Comparison of ENCODE assay signal across 8 cellular contexts in the genomic region with DNA sequence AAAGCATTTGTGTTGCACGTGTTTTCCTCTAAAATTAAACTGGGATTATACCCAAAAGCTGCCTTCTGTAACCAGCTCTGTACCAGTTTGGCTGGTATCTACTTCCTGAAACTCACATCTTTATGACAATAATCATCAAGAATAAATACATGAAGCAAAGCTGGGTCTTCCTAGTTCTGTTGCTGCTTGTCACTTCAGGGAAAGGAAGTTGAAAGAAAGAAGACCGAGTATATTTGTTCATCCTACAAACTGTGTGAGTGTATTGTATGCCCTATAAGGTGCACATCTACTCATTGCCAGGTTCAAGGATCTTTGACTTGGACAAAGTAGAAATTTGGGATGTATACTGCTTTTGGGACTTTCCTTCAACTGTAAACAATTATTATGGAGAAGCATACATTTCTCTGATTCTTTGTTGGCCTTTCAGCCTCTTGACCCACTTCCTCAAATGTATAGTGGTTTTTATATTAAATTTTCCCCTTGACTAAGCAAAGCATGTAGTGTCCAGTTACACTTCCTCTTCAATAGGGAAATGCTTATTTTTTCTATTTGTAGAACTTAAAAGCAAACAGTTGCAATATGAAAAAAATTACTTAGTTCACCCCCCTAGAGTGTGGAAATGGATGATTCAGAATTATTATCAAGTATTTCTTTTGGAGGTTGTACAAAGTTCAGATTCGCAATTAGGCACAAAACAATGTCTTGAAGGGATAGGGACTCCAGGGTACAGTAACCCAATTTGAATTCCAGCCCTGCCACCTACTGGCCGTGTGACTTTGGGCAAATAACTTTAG. TPM values are rescaled to one million over a fixed set of nuclear protein-coding genes. Genes with fewer than 3 reads are reported as not detected.
DNase-seq lines count a peak whose midpoint lies in the region; ATAC-seq, FAIRE-seq and TF ChIP-seq lines count a peak whose summit lies in the region.

No MANE protein-coding gene starts in this region.

- no peak overlapping the region for H3K27ac Mint-ChIP-seq in HFFc6
- H3K27ac Mint-ChIP-seq in activated T-helper 2 cell treated with anti-CD3 and anti-CD28 coated beads, Interferon-gamma antibody, Interleukin-2, Interleukin-4, amounts not matched to agents 10 μg/mL and 5 μg/mL and 100 μg/mL, durations not matched to agents 14 hours and 24 hours and 36 hours, result no peak overlapping the region

- whole genome bisulfite sequencing in gastroesophageal sphincter (ENCODE audit: low coverage in 1 of 2), 2 donors, result 34 to 56% methylated on average over 4 of the region's 4 CpGs

- H3K27me3 ChIP-seq in NT2/D1 (ENCODE audit: insufficient read depth, insufficient read length) (no peaks in the 10 kb centered on the region), gastroesophageal sphincter (peaks cover 4% of the 10 kb centered on the region)

- peaks cover 9% of the 10 kb centered on the region for H3K9me3 Mint-ChIP-seq in HFFc6
- H3K9me3 Mint-ChIP-seq in activated T-helper 2 cell treated with anti-CD3 and anti-CD28 coated beads, Interferon-gamma antibody, Interleukin-2, Interleukin-4, amounts not matched to agents 10 μg/mL and 5 μg/mL and 100 μg/mL, durations not matched to agents 14 hours and 24 hours and 36 hours, result peaks cover 4% of the 10 kb centered on the region

- DNase-seq in D721Med (ENCODE audit: insufficient read length, low spot score) (no peak), HFFc6 (peak; percentile 16), NT2/D1 (ENCODE audit: low read depth, low spot score) (peak; percentile 49), sciatic nerve (ENCODE audit: low spot score) (peak; percentile 76), OCI-M2 (lab: John Stamatoyannopoulos, UW; ENCODE audit: unreplicated experiment) (no peak)
- DNase-seq in activated T-helper 2 cell treated with anti-CD3 and anti-CD28 coated beads, Interferon-gamma antibody, Interleukin-2, Interleukin-4, amounts not matched to agents 10 μg/mL and 5 μg/mL and 100 μg/mL, durations not matched to agents 14 hours and 24 hours and 36 hours (ENCODE audit: low spot score), result peak; percentile 29

- H3K9ac ChIP-seq in NT2/D1 (ENCODE audit: insufficient read length, low read depth), result no peak overlapping the region

- no peak for FAIRE-seq in D721Med (lab: Jason Lieb, UNC)

- no peak overlapping the region for H3K4me3 ChIP-seq in NT2/D1 (ENCODE audit: insufficient read length, low read depth)
- no peak overlapping the region for H3K4me3 ChIP-seq in gastroesophageal sphincter

- H3K4me1 Mint-ChIP-seq in HFFc6 (ENCODE audit: low read depth), result peaks cover 24% of the 10 kb centered on the region
- peaks cover 9% of the 10 kb centered on the region for H3K4me1 Mint-ChIP-seq in activated T-helper 2 cell treated with anti-CD3 and anti-CD28 coated beads, Interferon-gamma antibody, Interleukin-2, Interleukin-4, amounts not matched to agents 10 μg/mL and 5 μg/mL and 100 μg/mL, durations not matched to agents 14 hours and 24 hours and 36 hours (ENCODE audit: low read depth)

- H3K9me3 ChIP-seq in NT2/D1 (ENCODE audit: insufficient read depth, low read length) (peaks cover 16% of the 10 kb centered on the region), gastroesophageal sphincter (peaks cover 0 to 9% (median 0%) of the 10 kb centered on the region in 3 donors)

- H3K36me3 Mint-ChIP-seq in HFFc6 (ENCODE audit: low read depth), result no peaks in the 10 kb centered on the region
- H3K36me3 Mint-ChIP-seq in activated T-helper 2 cell treated with anti-CD3 and anti-CD28 coated beads, Interferon-gamma antibody, Interleukin-2, Interleukin-4, amounts not matched to agents 10 μg/mL and 5 μg/mL and 100 μg/mL, durations not matched to agents 14 hours and 24 hours and 36 hours (ENCODE audit: low read depth), result no peaks in the 10 kb centered on the region

- H3K27ac ChIP-seq in gastroesophageal sphincter, result peak overlapping the region in 2 of 4 donors; percentile 14 to 33

- H3K36me3 ChIP-seq in NT2/D1 (ENCODE audit: insufficient read depth, insufficient read length, low read length) (no peaks in the 10 kb centered on the region), gastroesophageal sphincter (no peaks in the 10 kb centered on the region)

- no peak for TF ChIP-seq EP300 in gastroesophageal sphincter (IDR thresholded peaks at IDR 0.05)

- intact Hi-C loops in activated T-helper 2 cell treated with anti-CD3 and anti-CD28 coated beads, Interferon-gamma antibody, Interleukin-2, Interleukin-4, amounts not matched to agents 10 μg/mL and 5 μg/mL and 100 μg/mL, durations not matched to agents 14 hours and 24 hours and 36 hours (cut with micrococcal nuclease), result loop anchor here (2.0 to 5.0 kb wide), 2 partner anchors 175 to 242 kb away; no protein-coding TSS in a partner anchor
- intact Hi-C loops in sciatic nerve (cut with DNase I), result loop anchor here (10.0 kb wide), 1 partner anchor 169 kb away; no protein-coding TSS in a partner anchor

- TF ChIP-seq CTCF in D721Med (IDR thresholded peaks at IDR 0.05; ENCODE audit: insufficient read depth, missing control alignments) (peak; percentile 65), HFFc6 (IDR thresholded peaks at IDR 0.05) (peak; percentile 82), gastroesophageal sphincter (IDR thresholded peaks at IDR 0.05) (peak; percentile 23 to 63 (median 36))

- H3K27me3 Mint-ChIP-seq in HFFc6 (ENCODE audit: insufficient read depth), result peaks cover 5% of the 10 kb centered on the region; the same call in 1 of the 2 replicates
- peaks cover 12% of the 10 kb centered on the region for H3K27me3 Mint-ChIP-seq in activated T-helper 2 cell treated with anti-CD3 and anti-CD28 coated beads, Interferon-gamma antibody, Interleukin-2, Interleukin-4, amounts not matched to agents 10 μg/mL and 5 μg/mL and 100 μg/mL, durations not matched to agents 14 hours and 24 hours and 36 hours (ENCODE audit: low read depth)

- TF ChIP-seq POLR2A in gastroesophageal sphincter (IDR thresholded peaks at IDR 0.05), result no peak

- ATAC-seq in gastroesophageal sphincter, result peak; percentile 51
- ATAC-seq in sciatic nerve, result peak; percentile 81
- no peak for ATAC-seq in HG02759 (IDR thresholded peaks at IDR 0.05; ENCODE audit: unreplicated experiment)

- H3K4me1 ChIP-seq in NT2/D1 (ENCODE audit: insufficient read depth, insufficient read length) (no peaks in the 10 kb centered on the region), gastroesophageal sphincter (peaks cover 0 to 16% (median 0%) of the 10 kb centered on the region in 3 donors)

- H3K4me3 Mint-ChIP-seq in HFFc6, result no peak overlapping the region
- no peak overlapping the region for H3K4me3 Mint-ChIP-seq in activated T-helper 2 cell treated with anti-CD3 and anti-CD28 coated beads, Interferon-gamma antibody, Interleukin-2, Interleukin-4, amounts not matched to agents 10 μg/mL and 5 μg/mL and 100 μg/mL, durations not matched to agents 14 hours and 24 hours and 36 hours (ENCODE audit: low read depth)

RNA-seq across cellular contexts. Expression of a gene that starts 28.9 kb away (rescaled TPM):
- total RNA-seq in HFFc6 (2021; fragmentation: NEBNext Ultra II Directional; extraction: Animal tissue kit (Norgen Biotek cat#: 25700)), result 10 to 100 TPM; 51.2 to 68.6 (median 64.2) TPM
- 14.5 and 16.2 TPM in 2 replicates for total RNA-seq in activated T-helper 2 cell treated with anti-CD3 and anti-CD28 coated beads, Interferon-gamma antibody, Interleukin-2, Interleukin-4, amounts not matched to agents 10 μg/mL and 5 μg/mL and 100 μg/mL, durations not matched to agents 14 hours and 24 hours and 36 hours
- 10 to 100 TPM; 19.6 to 53.7 (median 41.1) TPM for total RNA-seq in gastroesophageal sphincter
- total RNA-seq in sciatic nerve, result 70.1 TPM

RNA-seq across cellular contexts. Expression of a gene that starts 49.5 kb away (rescaled TPM):
- total RNA-seq in HFFc6 (2021; fragmentation: NEBNext Ultra II Directional; extraction: Animal tissue kit (Norgen Biotek cat#: 25700)), result 10 to 100 TPM; 42.0 to 49.7 (median 43.6) TPM
- 26.8 and 27.9 TPM in 2 replicates for total RNA-seq in activated T-helper 2 cell treated with anti-CD3 and anti-CD28 coated beads, Interferon-gamma antibody, Interleukin-2, Interleukin-4, amounts not matched to agents 10 μg/mL and 5 μg/mL and 100 μg/mL, durations not matched to agents 14 hours and 24 hours and 36 hours
- total RNA-seq in gastroesophageal sphincter (10 to 100 TPM; 28.9 to 44.1 (median 31.9) TPM), sciatic nerve (61.7 TPM)

Comparison
In these comparisons a context has a peak if more than half of its experiments do, and no peak if none do; other contexts are left out.
1. DNase-seq: peak in HFFc6 (single experiment), NT2/D1 (single experiment), activated T-helper 2 cell treated with anti-CD3 and anti-CD28 coated beads, Interferon-gamma antibody, Interleukin-2, Interleukin-4, amounts not matched to agents 10 μg/mL and 5 μg/mL and 100 μg/mL, durations not matched to agents 14 hours and 24 hours and 36 hours (single experiment) and sciatic nerve (single experiment); none in D721Med (single experiment) and OCI-M2 (single experiment).
2. Peak in every context shown above with its lines, with median percentiles within 50 percentile points of each other: CTCF ChIP-seq.